Comparison of ENCODE assay signal across 10 cellular contexts in the genomic region with DNA sequence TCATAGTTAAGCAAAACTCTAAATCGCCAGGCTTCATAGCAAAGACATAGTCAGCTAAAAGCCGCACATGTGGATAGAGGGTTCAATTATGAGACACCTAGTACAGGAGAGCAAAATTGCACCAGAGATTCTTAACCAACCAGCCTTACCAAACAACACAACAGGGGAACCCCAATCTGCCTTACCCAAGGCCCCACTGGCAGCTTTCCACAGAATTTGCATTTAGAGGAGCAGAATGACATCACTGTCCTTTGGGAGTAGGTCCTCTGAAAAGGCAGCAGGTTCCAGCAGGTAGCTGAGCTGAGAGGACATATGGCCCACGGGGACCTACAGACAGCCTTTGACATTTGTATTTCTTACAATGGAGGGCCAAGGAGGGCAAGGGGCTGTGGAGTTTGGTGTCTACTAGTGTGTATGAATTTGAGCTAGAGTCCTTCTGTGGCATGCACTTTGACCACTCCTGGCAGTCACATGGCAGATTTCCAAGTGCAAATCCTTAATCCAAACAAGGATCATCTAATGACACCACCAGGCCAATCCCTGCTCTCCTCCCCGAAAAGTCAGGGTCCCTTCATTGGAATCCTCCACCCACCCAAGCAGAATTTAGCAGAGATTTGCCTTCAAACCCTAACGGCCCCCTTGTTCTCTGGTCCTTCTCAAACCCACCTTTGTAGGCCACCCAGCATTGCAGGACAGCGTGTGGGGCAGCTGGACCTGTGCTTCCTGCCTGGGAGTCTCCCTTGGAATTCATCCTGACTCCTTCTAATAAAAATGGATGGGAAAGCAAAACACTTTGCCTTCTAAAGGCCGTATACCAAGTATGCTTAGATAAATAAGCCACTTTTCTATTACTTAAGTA.
DNase-seq lines count a peak whose midpoint lies in the region; ATAC-seq and TF ChIP-seq lines count a peak whose summit lies in the region.
"Had no signal": no experiment of that assay in that cellular context is flagged by ENCODE, and none has a peak within 500 bp of the region (broad histone marks: within the 10 kb centered on the region; RNA-seq: fewer than 3 reads in every experiment).

No MANE protein-coding gene starts in this region.

- DNase-seq in fibroblast of villous mesenchyme (ENCODE audit: low read depth) (peak; percentile 46), ovary (no peak), prostate gland (ENCODE audit: low spot score) (no peak), midbrain (lab: John Stamatoyannopoulos, UW) (no peak), GOT3 (lab: John Stamatoyannopoulos, UW) (no peak)
- DNase-seq: cortex of kidney, GDM1 had no signal

- no peaks in the 10 kb centered on the region for H3K36me3 ChIP-seq in ovary
- H3K36me3 ChIP-seq in prostate gland, result no peaks in the 10 kb centered on the region

- ATAC-seq in GM18520 (IDR thresholded peaks at IDR 0.05; ENCODE audit: unreplicated experiment) (peak; percentile 94), GM21528 (IDR thresholded peaks at IDR 0.05; ENCODE audit: low FRiP score, unreplicated experiment) (peak; percentile 92), HG03378 (IDR thresholded peaks at IDR 0.05; ENCODE audit: unreplicated experiment) (peak; percentile 99)

- H3K4me1 ChIP-seq in ovary (ENCODE audit: insufficient read depth) (peaks cover 4% of the 10 kb centered on the region), prostate gland (replicated peaks) (no peaks in the 10 kb centered on the region)

- no peak overlapping the region for H3K4me3 ChIP-seq in fibroblast of villous mesenchyme (ENCODE audit: low read depth, low read length)
- H3K4me3 ChIP-seq in ovary, result no peak overlapping the region
- no peak overlapping the region for H3K4me3 ChIP-seq in prostate gland

- TF ChIP-seq CTCF in fibroblast of villous mesenchyme (IDR thresholded peaks at IDR 0.05; ENCODE audit: insufficient read depth, low read depth, low read length) (no peak), ovary (IDR thresholded peaks at IDR 0.05) (no peak), prostate gland (IDR thresholded peaks at IDR 0.05) (no peak)

- H3K9me3 ChIP-seq in ovary, result no peaks in the 10 kb centered on the region
- H3K9me3 ChIP-seq in prostate gland, result no peaks in the 10 kb centered on the region

- TF ChIP-seq EP300 in ovary (IDR thresholded peaks at IDR 0.05), result no peak

- H3K27me3 ChIP-seq in ovary (no peaks in the 10 kb centered on the region), prostate gland (replicated peaks; ENCODE audit: insufficient read depth) (no peaks in the 10 kb centered on the region)

- intact Hi-C loops in ovary (cut with DNase I), result no loop called here
- intact Hi-C loops in prostate gland (cut with DNase I), result no loop called here

- WGBS in ovary, 3 donors, result 79 to 81% (median 79%) methylated on average over 7 of the region's 7 CpGs
- 73% methylated on average over 7 of the region's 7 CpGs for WGBS in prostate gland

- TF ChIP-seq POLR2A in ovary (IDR thresholded peaks at IDR 0.05) (no peak), prostate gland (IDR thresholded peaks at IDR 0.05) (no peak)

- H3K27ac ChIP-seq in ovary (no peak overlapping the region), prostate gland (no peak overlapping the region)
